In genomic region chr5:143653256-143653655, GRCh38 we compare ENCODE assay signal across 12 cellular contexts.
DNase-seq lines count a peak whose midpoint lies in the region; ATAC-seq and TF ChIP-seq lines count a peak whose summit lies in the region.
"Had no signal": no experiment of that assay in that cellular context is flagged by ENCODE, and none has a peak within 500 bp of the region (broad histone marks: within the 10 kb centered on the region; RNA-seq: fewer than 3 reads in every experiment).

No MANE protein-coding gene starts in this region.

- CTCF ChIA-PET in PC-9 (lab: Charles Lee) (interaction anchor here (0.7 kb wide), 1 partner anchor 172 kb away, joined by 4 read pairs; no protein-coding TSS in a partner anchor), T-cell (lab: Charles Lee) (no interaction called here)

- H3K4me2 ChIP-seq in PC-9 = peak overlapping the region; percentile 51

- peaks cover 15% of the 10 kb centered on the region; the same call in 1 of the 2 replicates for H3F3A ChIP-seq in PC-9 (ENCODE audit: insufficient read depth, low read depth)

- peaks cover 2% of the 10 kb centered on the region for H3K9me3 Mint-ChIP-seq in activated T-cell treated with anti-CD3 and anti-CD28 coated beads, Interleukin-2, amount 50 U/mL, for 24 hours
- peaks cover 0 to 2% of the 10 kb centered on the region in 2 donors for H3K9me3 Mint-ChIP-seq in stimulated activated naive B cell treated with anti-CD40 and anti-IgM and Interleukin-4, amounts not matched to agents 10 μg/mL and 1 μg/mL and 100 μg/mL, for 72 hours
- H3K9me3 Mint-ChIP-seq in T-cell = no peaks in the 10 kb centered on the region
- H3K9me3 Mint-ChIP-seq: IgD-negative memory B cell had no signal

- peaks cover 24% of the 10 kb centered on the region for H3K4me1 Mint-ChIP-seq in activated T-cell treated with anti-CD3 and anti-CD28 coated beads, Interleukin-2, amount 50 U/mL, for 24 hours (ENCODE audit: low read depth)
- peaks cover 5% of the 10 kb centered on the region in 2 donors for H3K4me1 Mint-ChIP-seq in stimulated activated naive B cell treated with anti-CD40 and anti-IgM and Interleukin-4, amounts not matched to agents 10 μg/mL and 1 μg/mL and 100 μg/mL, for 72 hours
- H3K4me1 Mint-ChIP-seq in T-cell = peaks cover 0 to 2% (median 0%) of the 10 kb centered on the region in 3 donors

- peaks cover 5% of the 10 kb centered on the region for H3K27me3 Mint-ChIP-seq in activated T-cell treated with anti-CD3 and anti-CD28 coated beads, Interleukin-2, amount 50 U/mL, for 24 hours
- no peaks in the 10 kb centered on the region for H3K27me3 Mint-ChIP-seq in stimulated activated naive B cell treated with anti-CD40 and anti-IgM and Interleukin-4, amounts not matched to agents 10 μg/mL and 1 μg/mL and 100 μg/mL, for 72 hours
- H3K27me3 Mint-ChIP-seq in T-cell = peaks cover 0 to 10% of the 10 kb centered on the region in 2 donors

- no peaks in the 10 kb centered on the region for H3K36me3 ChIP-seq in PC-9 (ENCODE audit: low read depth)

- H4K20me1 ChIP-seq in PC-9 (ENCODE audit: insufficient read depth) = no peaks in the 10 kb centered on the region

- no peak overlapping the region for H3K4me3 Mint-ChIP-seq in activated T-cell treated with anti-CD3 and anti-CD28 coated beads, Interleukin-2, amount 50 U/mL, for 24 hours
- no peak overlapping the region for H3K4me3 Mint-ChIP-seq in stimulated activated naive B cell treated with anti-CD40 and anti-IgM and Interleukin-4, amounts not matched to agents 10 μg/mL and 1 μg/mL and 100 μg/mL, for 72 hours
- H3K4me3 Mint-ChIP-seq in T-cell = no peak overlapping the region
- H3K4me3 Mint-ChIP-seq: IgD-negative memory B cell had no signal

- DNase-seq in activated T-cell treated with anti-CD3 and anti-CD28 coated beads, Interleukin-2, amount 50 U/mL, for 24 hours = no peak
- no peak for DNase-seq in activated T-cell treated with anti-CD3 and anti-CD28 coated beads, Interleukin-2, amount 50 U/mL, for 1 hour
- peak in 1 of 2 experiments; percentile 88 for DNase-seq in PC-9
- DNase-seq in stimulated activated naive B cell treated with anti-CD40 and anti-IgM and Interleukin-4, amounts not matched to agents 10 μg/mL and 1 μg/mL and 100 μg/mL, for 72 hours = no peak
- no peak for DNase-seq in T-cell
- no peak for DNase-seq in NCI-H1417 treated with DMSO at 0.1 percent for 48 hours (lab: John Stamatoyannopoulos, UW)
- no peak for DNase-seq in CD1c-positive myeloid dendritic cell (ENCODE audit: extremely low spot score)
- DNase-seq: NCI-H2029 treated with DMSO at 0.1 percent for 48 hours; psoas muscle; stimulated activated CD4-positive, alpha-beta T cell treated with anti-CD3 and anti-CD28 coated beads, Interleukin-1b, Interleukin-23, amount 100 ng/mL, for 48 hours had no signal

- no peaks in the 10 kb centered on the region for H3K36me3 Mint-ChIP-seq in activated T-cell treated with anti-CD3 and anti-CD28 coated beads, Interleukin-2, amount 50 U/mL, for 24 hours (ENCODE audit: low read depth)
- no peaks in the 10 kb centered on the region for H3K36me3 Mint-ChIP-seq in stimulated activated naive B cell treated with anti-CD40 and anti-IgM and Interleukin-4, amounts not matched to agents 10 μg/mL and 1 μg/mL and 100 μg/mL, for 72 hours
- H3K36me3 Mint-ChIP-seq in T-cell = no peaks in the 10 kb centered on the region
- H3K36me3 Mint-ChIP-seq: IgD-negative memory B cell had no signal

- ATAC-seq in HG02852 (IDR thresholded peaks at IDR 0.05; ENCODE audit: unreplicated experiment) = peak; percentile 64
- peak; percentile 66 to 71 for ATAC-seq in stimulated activated naive B cell treated with anti-CD40 and anti-IgM and Interleukin-4, amounts not matched to agents 10 μg/mL and 1 μg/mL and 100 μg/mL, for 72 hours (replicated peaks)
- ATAC-seq in T-cell (replicated peaks in 1 of 4) = no peak
- ATAC-seq: psoas muscle had no signal

- intact Hi-C loops in PC-9 (cut with micrococcal nuclease; ENCODE audit: unreplicated experiment) = loop anchor here (10.0 kb wide), 2 partner anchors 172 to 408 kb away; no protein-coding TSS in a partner anchor

- no peaks in the 10 kb centered on the region for H3K9me3 ChIP-seq in PC-9 (ENCODE audit: insufficient read depth, low read depth)
- H3K9me3 ChIP-seq: psoas muscle had no signal

- no peaks in the 10 kb centered on the region for H3K79me2 ChIP-seq in PC-9 (ENCODE audit: low read depth)

- no peak for TF ChIP-seq CTCF in PC-9 (conservative IDR thresholded peaks at IDR 0.05)

- no TSS peak for BruUV-seq in PC-9 (replicated peaks; lab: Mats Ljungman, UMichigan)

- no peak overlapping the region for H3K4me3 ChIP-seq in PC-9
- H3K4me3 ChIP-seq: psoas muscle had no signal

- peak overlapping the region; percentile 72 for H3K27ac ChIP-seq in PC-9
- H3K27ac ChIP-seq: psoas muscle had no signal

- H3K9me2 ChIP-seq in PC-9 (ENCODE audit: insufficient read depth) = no peaks in the 10 kb centered on the region; the same call in 1 of the 2 replicates

- H3K27ac Mint-ChIP-seq in activated T-cell treated with anti-CD3 and anti-CD28 coated beads, Interleukin-2, amount 50 U/mL, for 24 hours = peak overlapping the region; percentile 87
- H3K27ac Mint-ChIP-seq in stimulated activated naive B cell treated with anti-CD40 and anti-IgM and Interleukin-4, amounts not matched to agents 10 μg/mL and 1 μg/mL and 100 μg/mL, for 72 hours = no peak overlapping the region
- H3K27ac Mint-ChIP-seq in T-cell = no peak overlapping the region
- H3K27ac Mint-ChIP-seq: IgD-negative memory B cell had no signal

- POLR2A ChIA-PET in PC-9 (lab: Charles Lee; ENCODE audit: unreplicated experiment) = no interaction called here
- POLR2A ChIA-PET in T-cell (lab: Charles Lee) = interaction anchor here in 1 of 2 donors (1.0 kb wide), 1 partner anchor 256 kb away, joined by 3 read pairs; no protein-coding TSS in a partner anchor

- no peaks in the 10 kb centered on the region for H3K27me3 ChIP-seq in PC-9 (ENCODE audit: insufficient read depth, low read depth)

- no peak overlapping the region for H2AFZ ChIP-seq in PC-9

- peaks cover 31% of the 10 kb centered on the region for H3K4me1 ChIP-seq in PC-9 (replicated peaks; ENCODE audit: insufficient read depth)

Comparison
In these comparisons a context has a peak if more than half of its experiments do, and no peak if none do; other contexts are left out.
1. ATAC-seq: peak in HG02852 (single experiment) and stimulated activated naive B cell treated with anti-CD40 and anti-IgM and Interleukin-4, amounts not matched to agents 10 μg/mL and 1 μg/mL and 100 μg/mL, for 72 hours (2 of 2); none in T-cell (0 of 4).